Comparison of ENCODE assay signal across 10 cellular contexts in the genomic region with DNA sequence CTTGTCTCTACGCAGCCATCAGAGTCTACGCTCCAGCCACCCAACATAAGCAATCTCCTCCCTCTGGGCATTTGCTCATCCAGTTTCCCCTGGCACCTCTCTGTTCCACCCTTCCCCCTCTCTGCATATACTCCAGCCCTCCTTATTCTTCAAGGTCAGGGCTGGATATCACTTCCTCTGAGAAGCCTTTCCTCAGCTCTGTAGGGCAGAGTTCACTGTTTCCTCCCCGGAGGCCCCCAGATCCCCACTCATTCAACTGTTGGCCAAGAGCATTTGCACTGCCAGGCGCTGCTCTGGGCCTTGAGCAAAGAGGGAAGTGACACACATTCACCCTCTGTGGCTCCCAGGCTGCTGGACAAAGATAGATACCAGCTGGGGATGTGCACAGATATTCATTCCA. TPM values are rescaled to one million over a fixed set of nuclear protein-coding genes. Genes with fewer than 3 reads are reported as not detected.
DNase-seq lines count a peak whose midpoint lies in the region; ATAC-seq and TF ChIP-seq lines count a peak whose summit lies in the region.
"Had no signal": no experiment of that assay in that cellular context is flagged by ENCODE, and none has a peak within 500 bp of the region (broad histone marks: within the 10 kb centered on the region; RNA-seq: fewer than 3 reads in every experiment).

No MANE protein-coding gene starts in this region.

- H3K27me3 ChIP-seq in Loucy (ENCODE audit: insufficient read depth, low read length, poor library complexity, severe bottlenecking) (no peaks in the 10 kb centered on the region), spleen (replicated peaks in 1 of 7) (no peaks in the 10 kb centered on the region), uterus (no peaks in the 10 kb centered on the region)

- H3K27ac ChIP-seq in spleen = peak overlapping the region in 6 of 8 donors; percentile 46 to 93 (median 72)
- H3K27ac ChIP-seq in uterus = no peak overlapping the region

- H3K4me3 ChIP-seq in Loucy (ENCODE audit: low read length, poor library complexity, severe bottlenecking) = no peak overlapping the region
- peak overlapping the region in 2 of 8 donors; percentile 71 to 92 for H3K4me3 ChIP-seq in spleen
- no peak overlapping the region for H3K4me3 ChIP-seq in uterus

- H3K27me3 Mint-ChIP-seq in activated T-helper 17 cell treated with anti-CD3 and anti-CD28 coated beads, Interleukin-2, amount 50 U/mL, for 72 hours = no peaks in the 10 kb centered on the region

- TF ChIP-seq POLR2A in spleen (IDR thresholded peaks at IDR 0.05) (no peak), uterus (IDR thresholded peaks at IDR 0.05) (no peak)

- H3K4me1 Mint-ChIP-seq in activated T-helper 17 cell treated with anti-CD3 and anti-CD28 coated beads, Interleukin-2, amount 50 U/mL, for 72 hours = peaks cover 10% of the 10 kb centered on the region

- DNase-seq in left colon = peak; percentile 32 to 58
- peak; percentile 85 for DNase-seq in spleen
- DNase-seq in NCI-H187 treated with DMSO at 0.1 percent for 48 hours (lab: John Stamatoyannopoulos, UW) = no peak
- DNase-seq in uterus = no peak
- DNase-seq: activated CD4-positive, CD25-positive, alpha-beta regulatory T cell treated with anti-CD3 and anti-CD28 coated beads, Interleukin-2, amount 50 U/mL, for 72 hours; NCI-H524 treated with DMSO at 0.1 percent for 48 hours had no signal

- no peaks in the 10 kb centered on the region for H3K9me3 Mint-ChIP-seq in activated T-helper 17 cell treated with anti-CD3 and anti-CD28 coated beads, Interleukin-2, amount 50 U/mL, for 72 hours

- WGBS in spleen, 5 donors = 20 to 48% (median 39%) methylated on average over 4 of the region's 4 CpGs

- peaks cover 24% of the 10 kb centered on the region for H3K4me1 ChIP-seq in Loucy (ENCODE audit: insufficient read depth, low read length, poor library complexity, severe bottlenecking)
- H3K4me1 ChIP-seq in spleen = peaks cover 30 to 84% (median 62%) of the 10 kb centered on the region in 6 donors
- H3K4me1 ChIP-seq in uterus = no peaks in the 10 kb centered on the region

- H3F3A ChIP-seq in Loucy (ENCODE audit: low read depth) = no peaks in the 10 kb centered on the region

- H3K36me3 ChIP-seq in Loucy (ENCODE audit: insufficient read depth, low read length) = no peaks in the 10 kb centered on the region
- peaks cover 0 to 66% (median 2%) of the 10 kb centered on the region in 6 donors for H3K36me3 ChIP-seq in spleen
- H3K36me3 ChIP-seq in uterus = no peaks in the 10 kb centered on the region

- H3K4me2 ChIP-seq in Loucy (ENCODE audit: low read depth, low read length, poor library complexity, severe bottlenecking) = peak overlapping the region; percentile 3

- intact Hi-C loops in left colon (cut with DNase I, micrococcal nuclease) (no loop called here), spleen (cut with DNase I; ENCODE audit: low total_unique reads) (no loop called here), uterus (cut with DNase I; ENCODE audit: low total_unique reads) (no loop called here)

- H3K79me2 ChIP-seq in Loucy (ENCODE audit: insufficient read depth, low read length) = no peaks in the 10 kb centered on the region

- no peak for TF ChIP-seq CTCF in Loucy (conservative IDR thresholded peaks at IDR 0.05; ENCODE audit: low read length)
- no peak for TF ChIP-seq CTCF in spleen (IDR thresholded peaks at IDR 0.05 in 8 of 11, conservative IDR thresholded peaks at IDR 0.05 in 3 of 11)
- no peak for TF ChIP-seq CTCF in uterus (IDR thresholded peaks at IDR 0.05)

- H3K9me3 ChIP-seq in Loucy (ENCODE audit: insufficient read depth, low read depth, low read length) = no peaks in the 10 kb centered on the region
- no peaks in the 10 kb centered on the region for H3K9me3 ChIP-seq in spleen
- no peaks in the 10 kb centered on the region for H3K9me3 ChIP-seq in uterus

- no peak overlapping the region for H3K27ac Mint-ChIP-seq in activated T-helper 17 cell treated with anti-CD3 and anti-CD28 coated beads, Interleukin-2, amount 50 U/mL, for 72 hours

- H3K9me2 ChIP-seq in Loucy (replicated peaks; ENCODE audit: low read depth, low read length) = no peaks in the 10 kb centered on the region

- no peak overlapping the region for H3K9ac ChIP-seq in Loucy (ENCODE audit: low read depth, low read length, poor library complexity, severe bottlenecking)

- no peaks in the 10 kb centered on the region for H4K20me1 ChIP-seq in Loucy (ENCODE audit: insufficient read depth, low read length, poor library complexity, severe bottlenecking)

- no peaks in the 10 kb centered on the region for H3K36me3 Mint-ChIP-seq in activated T-helper 17 cell treated with anti-CD3 and anti-CD28 coated beads, Interleukin-2, amount 50 U/mL, for 72 hours (ENCODE audit: low read depth)

- H3K4me3 Mint-ChIP-seq in activated T-helper 17 cell treated with anti-CD3 and anti-CD28 coated beads, Interleukin-2, amount 50 U/mL, for 72 hours = peak overlapping the region; percentile 44

- ATAC-seq in activated T-helper 17 cell treated with anti-CD3 and anti-CD28 coated beads, Interleukin-2, amount 50 U/mL, for 72 hours (replicated peaks) = no peak
- peak; percentile 1 for ATAC-seq in left colon
- ATAC-seq in HG03039 (IDR thresholded peaks at IDR 0.05; ENCODE audit: unreplicated experiment) = no peak
- ATAC-seq in HG03342 (IDR thresholded peaks at IDR 0.05; ENCODE audit: unreplicated experiment) = no peak

- no peak overlapping the region for H2AFZ ChIP-seq in Loucy (ENCODE audit: low read length)

RNA-seq across cellular contexts. Expression of a gene that starts 3.3 kb away (rescaled TPM):
- total RNA-seq in activated T-helper 17 cell treated with anti-CD3 and anti-CD28 coated beads, Interleukin-2, amount 50 U/mL, for 72 hours = 10 to 100 TPM; 11.1 to 15.8 TPM
- 100 to 1,000 TPM; 411 to 508 TPM for total RNA-seq in left colon
- total RNA-seq in spleen = 100 to 1,000 TPM; 273 to 616 (median 435) TPM
- 100 to 1,000 TPM; 144 to 364 (median 279) TPM for polyA plus RNA-seq in spleen
- total RNA-seq in uterus = 100 to 1,000 TPM; 151 to 226 (median 201) TPM

RNA-seq across cellular contexts. Expression of a gene that starts 12.0 kb away (rescaled TPM):
- 10 to 100 TPM in 1 of 2 donors, 1 to 10 TPM in 1; 1.2 to 11.8 TPM for total RNA-seq in activated T-helper 17 cell treated with anti-CD3 and anti-CD28 coated beads, Interleukin-2, amount 50 U/mL, for 72 hours
- total RNA-seq in left colon = 10 to 100 TPM; 18.2 to 21.7 TPM
- total RNA-seq in spleen = 10 to 100 TPM; 18.9 to 44.2 (median 42.8) TPM
- polyA plus RNA-seq in spleen = 10 to 100 TPM; 25.0 to 99.2 (median 89.9) TPM
- total RNA-seq in uterus = 10 to 100 TPM; 14.3 to 71.1 (median 41.4) TPM

RNA-seq across cellular contexts. Expression of a gene that starts 19.5 kb away (rescaled TPM):
- total RNA-seq in activated T-helper 17 cell treated with anti-CD3 and anti-CD28 coated beads, Interleukin-2, amount 50 U/mL, for 72 hours = 1,000 to 10,000 TPM; 2,381 to 3,085 TPM
- total RNA-seq in left colon (1,000 to 10,000 TPM; 1,501 to 1,657 TPM), spleen (1,000 to 10,000 TPM; 1,555 to 3,509 (median 2,434) TPM), uterus (over 10,000 TPM in 1 of 4 donors, 1,000 to 10,000 TPM in 3; 2,160 to 10,624 (median 5,235) TPM)
- polyA plus RNA-seq in spleen = over 10,000 TPM in 2 of 3 donors, 1,000 to 10,000 TPM in 1; 8,326 to 12,835 (median 11,104) TPM

RNA-seq across cellular contexts. Expression of a gene that starts 28.4 kb away (rescaled TPM):
- total RNA-seq in activated T-helper 17 cell treated with anti-CD3 and anti-CD28 coated beads, Interleukin-2, amount 50 U/mL, for 72 hours = 1,000 to 10,000 TPM; 3,905 to 4,763 TPM
- total RNA-seq in left colon (1,000 to 10,000 TPM; 2,164 to 2,325 TPM), spleen (1,000 to 10,000 TPM; 2,521 to 3,132 (median 2,768) TPM), uterus (1,000 to 10,000 TPM; 1,462 to 5,863 (median 3,544) TPM)
- 1,000 to 10,000 TPM; 6,561 to 7,408 (median 7,261) TPM for polyA plus RNA-seq in spleen

RNA-seq across cellular contexts. Expression of a gene that starts 41.8 kb away (rescaled TPM):
- 10 to 100 TPM; 77.2 to 92.8 TPM for total RNA-seq in activated T-helper 17 cell treated with anti-CD3 and anti-CD28 coated beads, Interleukin-2, amount 50 U/mL, for 72 hours
- total RNA-seq in left colon = 1 to 10 TPM; 3.4 to 6.4 TPM
- 10 to 100 TPM; 11.2 to 32.8 (median 24.1) TPM for total RNA-seq in spleen
- 10 to 100 TPM; 16.4 to 26.4 (median 19.9) TPM for polyA plus RNA-seq in spleen
- 10 to 100 TPM in 1 of 4 donors, 1 to 10 TPM in 2, not detected in 1; 3.7 to 19.4 (median 4.1) TPM for total RNA-seq in uterus

Comparison
In these comparisons a context has a peak if more than half of its experiments do, and no peak if none do; other contexts are left out.
1. DNase-seq: peak in left colon (2 of 2) and spleen (single experiment); none in NCI-H187 treated with DMSO at 0.1 percent for 48 hours (single experiment) and uterus (0 of 2).
2. H3K27ac ChIP-seq: peak in spleen (6 of 8); none in uterus (0 of 2).
3. RNA of a gene that starts 3.3 kb away (total RNA-seq): 411 to 508 TPM in left colon, 273 to 616 TPM in spleen and 151 to 226 TPM in uterus; 11.1 to 15.8 TPM in activated T-helper 17 cell treated with anti-CD3 and anti-CD28 coated beads, Interleukin-2, amount 50 U/mL, for 72 hours; every median in the first group is over 4 times any median in the second.